Comparison of ENCODE assay signal across 34 cellular contexts in the genomic region with DNA sequence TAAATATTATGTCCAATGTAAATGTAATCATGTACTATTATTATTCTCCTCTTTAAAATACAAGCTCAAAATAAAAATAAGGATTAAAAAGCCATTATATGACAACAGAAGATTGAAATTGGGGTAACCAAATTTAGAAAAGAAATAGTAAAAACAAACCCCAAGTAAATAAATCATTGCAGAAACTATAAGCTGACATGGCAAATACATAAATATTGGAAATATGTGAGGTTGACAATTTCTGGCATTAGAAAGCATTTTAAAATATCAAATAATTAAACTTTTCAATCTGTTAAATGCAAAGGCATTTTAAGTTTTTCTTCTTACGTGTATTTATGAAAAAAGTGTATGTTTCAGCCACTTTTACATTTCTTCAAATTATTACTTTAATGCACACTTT.
"Had no signal": no experiment of that assay in that cellular context is flagged by ENCODE, and none has a peak within 500 bp of the region (broad histone marks: within the 10 kb centered on the region; RNA-seq: fewer than 3 reads in every experiment).

No MANE protein-coding gene starts in this region.

- H3K27me3 ChIP-seq: MG63 had no signal

- H3K9me3 ChIP-seq: MG63 had no signal

- H3K4me3 ChIP-seq: MG63 had no signal

- DNase-seq: Karpas-422, Kasumi-1, MG63, MM.1S, MV-4-11, NCI-H1048, NCI-H1092, NCI-H1092 treated with DMSO at 0.1 percent for 48 hours, NCI-H1105, NCI-H1105 treated with DMSO at 0.1 percent for 48 hours, NCI-H1417, NCI-H1417 treated with DMSO at 0.1 percent for 48 hours, NCI-H1436, NCI-H1436 treated with DMSO at 0.1 percent for 48 hours, NCI-H146, NCI-H1694, NCI-H1694 treated with DMSO at 0.1 percent for 48 hours, NCI-H187, NCI-H187 treated with DMSO at 0.1 percent for 48 hours, NCI-H1930, NCI-H2029, NCI-H2029 treated with DMSO at 0.1 percent for 48 hours, NCI-H2081, NCI-H2081 treated with DMSO at 0.1 percent for 48 hours, NCI-H2107, NCI-H2171, NCI-H2171 treated with DMSO at 0.1 percent for 48 hours, NCI-H2227 treated with DMSO at 0.1 percent for 48 hours, NCI-H226, NCI-H345, NCI-H446, NCI-H446 treated with DMSO at 0.1 percent for 48 hours, NCI-H510A, NCI-H510A treated with DMSO at 0.1 percent for 48 hours had no signal

- H3K36me3 ChIP-seq: MG63 had no signal
